In the genomic region with DNA sequence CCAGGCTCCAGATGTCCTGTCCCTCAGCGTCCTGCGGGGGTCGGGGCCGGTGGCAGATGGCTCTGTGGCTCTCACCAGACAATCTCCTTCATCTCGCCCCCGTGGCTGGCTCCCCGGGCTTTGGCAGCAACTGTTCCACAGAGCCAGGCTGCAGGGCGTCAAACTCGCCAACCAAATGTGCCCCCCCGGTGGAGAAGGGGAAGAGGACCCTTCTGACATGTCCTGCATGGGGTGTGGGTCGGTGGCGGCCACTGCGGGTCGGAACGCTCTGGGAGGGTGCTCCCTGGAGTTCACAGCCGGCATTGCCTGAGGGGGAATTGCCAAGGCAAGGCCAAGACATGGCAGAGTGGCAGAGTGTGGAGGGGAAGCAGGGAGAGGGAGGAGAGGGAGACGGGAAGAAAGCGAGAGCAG, we compare ENCODE assay signal across 13 cellular contexts. TPM values are rescaled to one million over a fixed set of nuclear protein-coding genes. Genes with fewer than 3 reads are reported as not detected.
DNase-seq lines count a peak whose midpoint lies in the region; ATAC-seq, FAIRE-seq and TF ChIP-seq lines count a peak whose summit lies in the region.
"Had no signal": no experiment of that assay in that cellular context is flagged by ENCODE, and none has a peak within 500 bp of the region (broad histone marks: within the 10 kb centered on the region; RNA-seq: fewer than 3 reads in every experiment).

No MANE protein-coding gene starts in this region.

- no peak overlapping the region for H3K4me3 Mint-ChIP-seq in T-helper 2 cell treated with Interferon-gamma antibody and Interleukin-4, amounts not matched to agents 5 μg/mL and 100 μg/mL, for 36 hours
- H3K4me3 Mint-ChIP-seq in effector memory CD8-positive, alpha-beta T cell = no peak overlapping the region
- H3K4me3 Mint-ChIP-seq: naive B cell; T-helper 1 cell treated with Interleukin-12 subunit alpha and Interleukin-12 subunit beta and Interleukin-4 antibody, amounts not matched to agents 30 μg/mL and 1 μg/mL, for 36 hours had no signal

- peaks cover 4% of the 10 kb centered on the region for H3K9me3 Mint-ChIP-seq in T-helper 2 cell treated with Interferon-gamma antibody and Interleukin-4, amounts not matched to agents 5 μg/mL and 100 μg/mL, for 36 hours
- peaks cover 0 to 3% of the 10 kb centered on the region in 2 donors for H3K9me3 Mint-ChIP-seq in effector memory CD8-positive, alpha-beta T cell

- H3K9me3 ChIP-seq in Peyer's patch = no peaks in the 10 kb centered on the region
- no peaks in the 10 kb centered on the region for H3K9me3 ChIP-seq in small intestine (ENCODE audit: control insufficient read depth, low read depth)
- no peaks in the 10 kb centered on the region for H3K9me3 ChIP-seq in HAP-1

- in situ Hi-C loops in HAP-1 (cut with MboI; ENCODE audit: low sequenced_read_pairs) = loop anchor here (25.0 kb wide), 1 partner anchor 508 kb away; no protein-coding TSS in a partner anchor

- H3K36me3 ChIP-seq in Peyer's patch = peaks cover 0 to 11% (median 0%) of the 10 kb centered on the region in 3 donors
- no peaks in the 10 kb centered on the region for H3K36me3 ChIP-seq in small intestine (ENCODE audit: control insufficient read depth in 2 of 2, insufficient read depth in 2 of 2, low read length in 2 of 2)
- H3K36me3 ChIP-seq in HAP-1 (replicated peaks) = no peaks in the 10 kb centered on the region

- 66 to 88% (median 74%) methylated on average over 14 to 18 of the region's 18 CpGs for WGBS in small intestine, 3 donors

- TF ChIP-seq CTCF in Peyer's patch (IDR thresholded peaks at IDR 0.05) = no peak

- H3K27ac ChIP-seq in Peyer's patch (peak overlapping the region in 3 of 4 donors; percentile 75 to 98 (median 89)), small intestine (ENCODE audit: low read depth in 1 of 2, low read length in 1 of 2) (peak overlapping the region; percentile 85 to 94)

- peaks cover 13% of the 10 kb centered on the region for H3K4me1 Mint-ChIP-seq in T-helper 2 cell treated with Interferon-gamma antibody and Interleukin-4, amounts not matched to agents 5 μg/mL and 100 μg/mL, for 36 hours (ENCODE audit: low read depth)
- H3K4me1 Mint-ChIP-seq in effector memory CD8-positive, alpha-beta T cell (ENCODE audit: low read depth in 2 of 2) = peaks cover 6 to 17% of the 10 kb centered on the region in 2 donors

- peaks cover 39% of the 10 kb centered on the region for H3K36me3 Mint-ChIP-seq in T-helper 2 cell treated with Interferon-gamma antibody and Interleukin-4, amounts not matched to agents 5 μg/mL and 100 μg/mL, for 36 hours (ENCODE audit: low read depth)
- peaks cover 7% of the 10 kb centered on the region for H3K36me3 Mint-ChIP-seq in effector memory CD8-positive, alpha-beta T cell (ENCODE audit: insufficient read depth)

- no peaks in the 10 kb centered on the region for H3K27me3 Mint-ChIP-seq in T-helper 2 cell treated with Interferon-gamma antibody and Interleukin-4, amounts not matched to agents 5 μg/mL and 100 μg/mL, for 36 hours (ENCODE audit: low read depth)
- H3K27me3 Mint-ChIP-seq in effector memory CD8-positive, alpha-beta T cell = no peaks in the 10 kb centered on the region
- H3K27me3 Mint-ChIP-seq: naive B cell had no signal

- peak overlapping the region; percentile 15 for H3K27ac Mint-ChIP-seq in T-helper 2 cell treated with Interferon-gamma antibody and Interleukin-4, amounts not matched to agents 5 μg/mL and 100 μg/mL, for 36 hours
- peak overlapping the region; percentile 10 to 75 for H3K27ac Mint-ChIP-seq in effector memory CD8-positive, alpha-beta T cell

- H3K4me1 ChIP-seq in Peyer's patch (peaks cover 0 to 53% (median 10%) of the 10 kb centered on the region in 4 donors), small intestine (ENCODE audit: control insufficient read depth in 2 of 2, insufficient read depth in 1 of 2, low read depth in 1 of 2, low read length in 1 of 2) (peaks cover 6 to 7% of the 10 kb centered on the region in 2 donors), HAP-1 (no peaks in the 10 kb centered on the region)

- no peak for FAIRE-seq in small intestine (lab: Jason Lieb, UNC)

- H3K4me3 ChIP-seq in Peyer's patch (peak overlapping the region in 1 of 4 donors; percentile 23), small intestine (ENCODE audit: low read depth in 1 of 2, low read length in 2 of 2) (no peak overlapping the region), HAP-1 (no peak overlapping the region)

- H3K27me3 ChIP-seq in Peyer's patch (no peaks in the 10 kb centered on the region), small intestine (ENCODE audit: control insufficient read depth in 2 of 2, insufficient read depth in 2 of 2, low read length in 2 of 2) (no peaks in the 10 kb centered on the region), HAP-1 (ENCODE audit: low read depth) (no peaks in the 10 kb centered on the region)

- no peak for TF ChIP-seq POLR2A in Peyer's patch (IDR thresholded peaks at IDR 0.05)

- ATAC-seq in effector memory CD8-positive, alpha-beta T cell (replicated peaks) = peak; percentile 21

- no peak for DNase-seq in T-helper 2 cell treated with Interferon-gamma antibody and Interleukin-4, amounts not matched to agents 5 μg/mL and 100 μg/mL, for 36 hours (ENCODE audit: low spot score)
- DNase-seq in T-helper 2 cell (no peak), Peyer's patch (peak in 1 of 3 donors; percentile 55), small intestine (no peak), retina (no peak), NCI-H2171 treated with DMSO at 0.1 percent for 48 hours (lab: John Stamatoyannopoulos, UW) (no peak), HAP-1 (ENCODE audit: low spot score in 2 of 2) (no peak)
- DNase-seq in effector memory CD8-positive, alpha-beta T cell = no peak
- DNase-seq: activated CD4-positive, alpha-beta T cell treated with anti-CD3 and anti-CD28 coated beads, Interleukin-2, amount 50 U/mL, for 48 hours; naive B cell; NCI-H1105; NCI-H2227 treated with DMSO at 0.1 percent for 48 hours had no signal

RNA-seq across cellular contexts. Expression of a gene that starts 36.0 kb away (rescaled TPM):
- 100 to 1,000 TPM; 120 to 269 (median 163) TPM for total RNA-seq in Peyer's patch
- polyA plus RNA-seq in small intestine = 100 to 1,000 TPM in 1 of 3 donors, 10 to 100 TPM in 2; 71.1 to 101 (median 84.1) TPM
